ENCODE assay signal across 10 cellular contexts in the genomic region with DNA sequence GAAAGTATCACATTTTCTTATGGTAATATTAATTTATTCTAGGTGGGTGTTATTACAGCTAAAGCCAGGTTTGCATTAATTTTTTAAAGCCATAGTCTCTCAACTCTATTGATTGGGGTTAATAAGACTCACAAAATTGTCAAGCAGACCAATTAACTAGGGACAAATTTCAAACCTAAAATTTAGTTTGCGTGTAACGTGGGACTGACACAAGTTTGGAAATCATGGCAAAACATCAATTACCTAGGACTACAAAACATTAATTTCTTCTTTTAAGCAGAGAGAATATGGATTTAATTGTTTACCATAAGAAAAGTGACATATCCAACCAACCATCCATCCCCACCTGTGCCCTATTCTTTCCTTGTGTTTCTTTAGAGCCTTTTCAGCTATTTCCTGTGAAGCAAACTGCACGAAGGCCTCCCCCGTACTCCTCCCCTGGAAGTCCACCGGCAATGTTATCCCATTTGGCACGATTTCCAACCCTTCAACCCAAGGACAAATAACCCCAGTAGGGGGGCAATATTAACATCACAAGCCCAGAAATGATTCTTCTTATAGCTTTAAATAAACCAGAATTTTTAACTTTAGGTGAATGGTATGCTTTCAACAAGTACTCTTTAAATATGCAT. TPM values are rescaled to one million over a fixed set of nuclear protein-coding genes. Genes with fewer than 3 reads are reported as not detected.
A peak's percentile ranks its signal among the peaks of the same experiment; 100 is the strongest.
DNase-seq lines count a peak whose midpoint lies in the region; ATAC-seq, FAIRE-seq and TF ChIP-seq lines count a peak whose summit lies in the region.
"Had no signal": no experiment of that assay in that cellular context is flagged by ENCODE, and none has a peak within 500 bp of the region (broad histone marks: within the 10 kb centered on the region; RNA-seq: fewer than 3 reads in every experiment).

No MANE protein-coding gene starts in this region.

- H3K4me3 Mint-ChIP-seq in activated CD4-positive, alpha-beta T cell treated with anti-CD3 and anti-CD28 coated beads for 36 hours, result peak overlapping the region; percentile 94
- peak overlapping the region; percentile 94 for H3K4me3 Mint-ChIP-seq in activated T-helper 1 cell treated with anti-CD3 and anti-CD28 coated beads, Interleukin-12 subunit alpha, Interleukin-12 subunit beta, Interleukin-2, Interleukin-4 antibody, amounts not matched to agents 30 ng/mL and 10 ng/mL and 1 ng/mL, durations not matched to agents 14 hours and 24 hours and 36 hours

- H3K27me3 Mint-ChIP-seq in activated CD4-positive, alpha-beta T cell treated with anti-CD3 and anti-CD28 coated beads for 36 hours, result no peaks in the 10 kb centered on the region
- peaks cover 2% of the 10 kb centered on the region for H3K27me3 Mint-ChIP-seq in activated T-helper 1 cell treated with anti-CD3 and anti-CD28 coated beads, Interleukin-12 subunit alpha, Interleukin-12 subunit beta, Interleukin-2, Interleukin-4 antibody, amounts not matched to agents 30 ng/mL and 10 ng/mL and 1 ng/mL, durations not matched to agents 14 hours and 24 hours and 36 hours (ENCODE audit: insufficient read depth)

- no peak for DNase-seq in activated CD4-positive, alpha-beta T cell treated with anti-CD3 and anti-CD28 coated beads for 36 hours
- no peak for DNase-seq in activated CD4-positive, alpha-beta T cell treated with anti-CD3 and anti-CD28 coated beads for 48 hours
- DNase-seq in activated T-helper 1 cell treated with anti-CD3 and anti-CD28 coated beads, Interleukin-12 subunit alpha, Interleukin-12 subunit beta, Interleukin-2, Interleukin-4 antibody, amounts not matched to agents 30 ng/mL and 10 ng/mL and 1 ng/mL, durations not matched to agents 14 hours and 24 hours and 36 hours (ENCODE audit: low spot score), result no peak
- DNase-seq in right atrium auricular region (ENCODE audit: low spot score) (no peak), spleen (no peak), colonic mucosa (no peak), HTR-8/SVneo (ENCODE audit: insufficient read length, low spot score) (no peak)
- DNase-seq: anterior cingulate cortex had no signal

- H3K27ac ChIP-seq in right atrium auricular region (no peak overlapping the region), spleen (peak overlapping the region in 4 of 8 donors; percentile 6 to 99 (median 18)), colonic mucosa (no peak overlapping the region)

- H3K36me3 Mint-ChIP-seq in activated CD4-positive, alpha-beta T cell treated with anti-CD3 and anti-CD28 coated beads for 36 hours (ENCODE audit: low read depth), result peaks cover 89% of the 10 kb centered on the region
- H3K36me3 Mint-ChIP-seq in activated T-helper 1 cell treated with anti-CD3 and anti-CD28 coated beads, Interleukin-12 subunit alpha, Interleukin-12 subunit beta, Interleukin-2, Interleukin-4 antibody, amounts not matched to agents 30 ng/mL and 10 ng/mL and 1 ng/mL, durations not matched to agents 14 hours and 24 hours and 36 hours (ENCODE audit: low read depth), result peaks cover 80% of the 10 kb centered on the region

- intact Hi-C loops in activated CD4-positive, alpha-beta T cell treated with anti-CD3 and anti-CD28 coated beads for 36 hours (cut with DNase I, micrococcal nuclease), result no loop called here
- intact Hi-C loops in activated T-helper 1 cell treated with anti-CD3 and anti-CD28 coated beads, Interleukin-12 subunit alpha, Interleukin-12 subunit beta, Interleukin-2, Interleukin-4 antibody, amounts not matched to agents 30 ng/mL and 10 ng/mL and 1 ng/mL, durations not matched to agents 14 hours and 24 hours and 36 hours (cut with micrococcal nuclease), result loop anchor here (10.0 kb wide), 1 partner anchor 1414 kb away; a partner anchor contains a TSS
- intact Hi-C loops in spleen (cut with DNase I; ENCODE audit: low total_unique reads) (loop anchor here (10.0 kb wide), 1 partner anchor 64 kb away; a partner anchor contains a TSS), colonic mucosa (cut with DNase I) (loop anchor here (10.0 kb wide), 1 partner anchor 106 kb away; no protein-coding TSS in a partner anchor)

- no peak for ATAC-seq in activated CD4-positive, alpha-beta T cell treated with anti-CD3 and anti-CD28 coated beads for 36 hours
- no peak for ATAC-seq in HG02884 (IDR thresholded peaks at IDR 0.05; ENCODE audit: unreplicated experiment)
- ATAC-seq: HCT116 had no signal

- peak overlapping the region; percentile 86 for H3K27ac Mint-ChIP-seq in activated CD4-positive, alpha-beta T cell treated with anti-CD3 and anti-CD28 coated beads for 36 hours
- peak overlapping the region; percentile 48 for H3K27ac Mint-ChIP-seq in activated T-helper 1 cell treated with anti-CD3 and anti-CD28 coated beads, Interleukin-12 subunit alpha, Interleukin-12 subunit beta, Interleukin-2, Interleukin-4 antibody, amounts not matched to agents 30 ng/mL and 10 ng/mL and 1 ng/mL, durations not matched to agents 14 hours and 24 hours and 36 hours

- no peak for FAIRE-seq in HTR-8/SVneo (lab: Jason Lieb, UNC)

- H3K9me3 Mint-ChIP-seq in activated CD4-positive, alpha-beta T cell treated with anti-CD3 and anti-CD28 coated beads for 36 hours (ENCODE audit: low read depth), result no peaks in the 10 kb centered on the region
- H3K9me3 Mint-ChIP-seq in activated T-helper 1 cell treated with anti-CD3 and anti-CD28 coated beads, Interleukin-12 subunit alpha, Interleukin-12 subunit beta, Interleukin-2, Interleukin-4 antibody, amounts not matched to agents 30 ng/mL and 10 ng/mL and 1 ng/mL, durations not matched to agents 14 hours and 24 hours and 36 hours, result no peaks in the 10 kb centered on the region

- H3K27me3 ChIP-seq in right atrium auricular region, result no peaks in the 10 kb centered on the region
- no peaks in the 10 kb centered on the region for H3K27me3 ChIP-seq in spleen (replicated peaks in 1 of 7)
- no peaks in the 10 kb centered on the region for H3K27me3 ChIP-seq in colonic mucosa

- TF ChIP-seq POLR2A in spleen (IDR thresholded peaks at IDR 0.05), result no peak

- H3K9ac ChIP-seq in colonic mucosa (ENCODE audit: low read depth in 2 of 2, low read length in 2 of 2), result no peak overlapping the region

- CTCF ChIA-PET in activated CD4-positive, alpha-beta T cell treated with anti-CD3 and anti-CD28 coated beads for 36 hours (lab: Charles Lee), result interaction anchor here (1.0 to 1.8 kb wide), 2 partner anchors 50 to 144 kb away, joined by 3 to 6 read pairs; no protein-coding TSS in a partner anchor

- H3K4me3 ChIP-seq in right atrium auricular region (peak overlapping the region; percentile 13 to 26), spleen (peak overlapping the region in 7 of 8 donors; percentile 18 to 96 (median 83)), colonic mucosa (no peak overlapping the region)

- no peaks in the 10 kb centered on the region for H3K9me3 ChIP-seq in right atrium auricular region
- no peaks in the 10 kb centered on the region for H3K9me3 ChIP-seq in spleen
- H3K9me3 ChIP-seq in colonic mucosa, result no peaks in the 10 kb centered on the region

- H3K4me1 ChIP-seq in right atrium auricular region (peaks cover 0 to 52% of the 10 kb centered on the region in 2 donors), spleen (peaks cover 56 to 86% (median 77%) of the 10 kb centered on the region in 6 donors), colonic mucosa (peaks cover 8% of the 10 kb centered on the region)

- peaks cover 56% of the 10 kb centered on the region for H3K4me1 Mint-ChIP-seq in activated CD4-positive, alpha-beta T cell treated with anti-CD3 and anti-CD28 coated beads for 36 hours
- H3K4me1 Mint-ChIP-seq in activated T-helper 1 cell treated with anti-CD3 and anti-CD28 coated beads, Interleukin-12 subunit alpha, Interleukin-12 subunit beta, Interleukin-2, Interleukin-4 antibody, amounts not matched to agents 30 ng/mL and 10 ng/mL and 1 ng/mL, durations not matched to agents 14 hours and 24 hours and 36 hours (ENCODE audit: low read depth), result peaks cover 63% of the 10 kb centered on the region

- 22 to 33% (median 30%) methylated on average over 6 of the region's 6 CpGs for WGBS in spleen, 5 donors

- POLR2A ChIA-PET in activated CD4-positive, alpha-beta T cell treated with anti-CD3 and anti-CD28 coated beads for 36 hours (lab: Charles Lee), result no interaction called here

- no peak for TF ChIP-seq CTCF in right atrium auricular region (IDR thresholded peaks at IDR 0.05)
- no peak for TF ChIP-seq CTCF in spleen (IDR thresholded peaks at IDR 0.05 in 8 of 11, conservative IDR thresholded peaks at IDR 0.05 in 3 of 11)
- no peak for TF ChIP-seq CTCF in colonic mucosa (IDR thresholded peaks at IDR 0.05)

- H3K36me3 ChIP-seq in right atrium auricular region (peaks cover 85% of the 10 kb centered on the region), spleen (peaks cover 12 to 85% (median 73%) of the 10 kb centered on the region in 6 donors), colonic mucosa (peaks cover 39% of the 10 kb centered on the region)

RNA-seq across cellular contexts. Expression of a gene that starts 4.4 kb away (rescaled TPM):
- 100 to 1,000 TPM; 634 to 659 TPM for total RNA-seq in activated CD4-positive, alpha-beta T cell treated with anti-CD3 and anti-CD28 coated beads for 36 hours
- total RNA-seq in activated T-helper 1 cell treated with anti-CD3 and anti-CD28 coated beads, Interleukin-12 subunit alpha, Interleukin-12 subunit beta, Interleukin-2, Interleukin-4 antibody, amounts not matched to agents 30 ng/mL and 10 ng/mL and 1 ng/mL, durations not matched to agents 14 hours and 24 hours and 36 hours, result 987 and 1,028 TPM in 2 replicates
- total RNA-seq in right atrium auricular region, result 100 to 1,000 TPM; 104 to 146 TPM
- total RNA-seq in spleen, result 100 to 1,000 TPM; 653 to 931 (median 803) TPM
- 100 to 1,000 TPM; 214 to 468 (median 451) TPM for polyA plus RNA-seq in spleen
- 100 to 1,000 TPM; 332 to 510 TPM for total RNA-seq in colonic mucosa

Comparison
In these comparisons a context has a peak if more than half of its experiments do, and no peak if none do; other contexts are left out.
1. intact Hi-C loops: an anchor here in activated T-helper 1 cell treated with anti-CD3 and anti-CD28 coated beads, Interleukin-12 subunit alpha, Interleukin-12 subunit beta, Interleukin-2, Interleukin-4 antibody, amounts not matched to agents 30 ng/mL and 10 ng/mL and 1 ng/mL, durations not matched to agents 14 hours and 24 hours and 36 hours (10.0 kb wide), spleen (10.0 kb wide) and colonic mucosa (10.0 kb wide); none called in activated CD4-positive, alpha-beta T cell treated with anti-CD3 and anti-CD28 coated beads for 36 hours.